Comparison of ENCODE assay signal across 8 cellular contexts in genomic region chr9:98860871-98861293, GRCh38. TPM values are rescaled to one million over a fixed set of nuclear protein-coding genes. Genes with fewer than 3 reads are reported as not detected.
A peak's percentile ranks its signal among the peaks of the same experiment; 100 is the strongest.
DNase-seq lines count a peak whose midpoint lies in the region; ATAC-seq and TF ChIP-seq lines count a peak whose summit lies in the region.

No MANE protein-coding gene starts in this region.

- ATAC-seq in PC-3 (peak; percentile 54), GM18498 (IDR thresholded peaks at IDR 0.05; ENCODE audit: unreplicated experiment) (no peak)

- H2AFZ ChIP-seq in PC-3 (ENCODE audit: low read length) (no peak overlapping the region), fibroblast of lung (ENCODE audit: low read length) (no peak overlapping the region)

- H3K27me3 ChIP-seq in PC-3 (ENCODE audit: low read length) (no peaks in the 10 kb centered on the region), fibroblast of lung (ENCODE audit: control insufficient read depth, insufficient read depth, low read length) (no peaks in the 10 kb centered on the region)

- DNase-seq in G401 (ENCODE audit: low spot score) (peak; percentile 58), PC-3 (peak; percentile 70), fibroblast of lung (ENCODE audit: low read depth in 2 of 2) (peak; percentile 78 to 98), non-pigmented ciliary epithelial cell (ENCODE audit: low read depth) (peak; percentile 52), NCI-H2107 (lab: John Stamatoyannopoulos, UW) (no peak), GM13976 (ENCODE audit: low spot score) (no peak)
- DNase-seq in activated CD4-positive, alpha-beta T cell treated with anti-CD3 and anti-CD28 coated beads, Interleukin-2, amount 10 ng/mL, durations not matched to agents 24 days and 14 days: no peak

- H3K9ac ChIP-seq in PC-3 (ENCODE audit: low read length) (no peak overlapping the region), fibroblast of lung (ENCODE audit: insufficient read depth, low read length) (no peak overlapping the region)

- no peak overlapping the region for H3K27ac Mint-ChIP-seq in activated CD4-positive, alpha-beta T cell treated with anti-CD3 and anti-CD28 coated beads, Interleukin-2, amount 10 ng/mL, durations not matched to agents 24 days and 14 days

- POLR2A ChIA-PET in PC-3 (lab: Charles Lee; ENCODE audit: unreplicated experiment): no interaction called here

- H3K27me3 Mint-ChIP-seq in activated CD4-positive, alpha-beta T cell treated with anti-CD3 and anti-CD28 coated beads, Interleukin-2, amount 10 ng/mL, durations not matched to agents 24 days and 14 days: peaks cover 5% of the 10 kb centered on the region

- in situ Hi-C loops in G401 (cut with HindIII; ENCODE audit: low sequenced_read_pairs): no loop called here
- in situ Hi-C loops in GM13976 (cut with MboI; ENCODE audit: low sequenced_read_pairs, unreplicated experiment): no loop called here

- H3K4me2 ChIP-seq in PC-3 (ENCODE audit: low read length): no peak overlapping the region
- no peak overlapping the region for H3K4me2 ChIP-seq in fibroblast of lung (ENCODE audit: extremely low read depth, insufficient read depth, low read length)

- TF ChIP-seq CTCF in PC-3 (conservative IDR thresholded peaks at IDR 0.05; ENCODE audit: low read depth, low read length) (peak; percentile 57), fibroblast of lung (conservative IDR thresholded peaks at IDR 0.05 in 1 of 2, IDR thresholded peaks at IDR 0.05 in 1 of 2; ENCODE audit: low read depth in 1 of 2, low read length in 2 of 2) (peak; percentile 57 to 66), GM13976 (IDR thresholded peaks at IDR 0.05; ENCODE audit: borderline replicate concordance, control extremely low read depth, extremely low read depth, insufficient read depth, missing control alignments) (no peak)

- no peaks in the 10 kb centered on the region for H3K4me1 Mint-ChIP-seq in activated CD4-positive, alpha-beta T cell treated with anti-CD3 and anti-CD28 coated beads, Interleukin-2, amount 10 ng/mL, durations not matched to agents 24 days and 14 days

- peak overlapping the region; percentile 97 for H3K27ac ChIP-seq in PC-3 (ENCODE audit: low read length)
- peak overlapping the region; percentile 27 for H3K27ac ChIP-seq in fibroblast of lung (ENCODE audit: insufficient read depth, low read length)

- H3K4me3 Mint-ChIP-seq in activated CD4-positive, alpha-beta T cell treated with anti-CD3 and anti-CD28 coated beads, Interleukin-2, amount 10 ng/mL, durations not matched to agents 24 days and 14 days: no peak overlapping the region

- H3K9me3 ChIP-seq in PC-3 (ENCODE audit: low read length) (no peaks in the 10 kb centered on the region), fibroblast of lung (ENCODE audit: control insufficient read depth, insufficient read depth, low read depth, low read length) (no peaks in the 10 kb centered on the region)

- H3K9me3 Mint-ChIP-seq in activated CD4-positive, alpha-beta T cell treated with anti-CD3 and anti-CD28 coated beads, Interleukin-2, amount 10 ng/mL, durations not matched to agents 24 days and 14 days: no peaks in the 10 kb centered on the region

- no peaks in the 10 kb centered on the region for H3K9me2 ChIP-seq in PC-3 (replicated peaks; ENCODE audit: low read length)

- no peaks in the 10 kb centered on the region for H3F3A ChIP-seq in PC-3 (ENCODE audit: low read length, unreplicated experiment)

- intact Hi-C loops in PC-3 (cut with micrococcal nuclease): loop anchor here (1.0 kb wide), 1 partner anchor 138 kb away; no protein-coding TSS in a partner anchor
- intact Hi-C loops in activated CD4-positive, alpha-beta T cell treated with anti-CD3 and anti-CD28 coated beads, Interleukin-2, amount 10 ng/mL, durations not matched to agents 24 days and 14 days (cut with micrococcal nuclease): no loop called here

- no peaks in the 10 kb centered on the region for H3K36me3 ChIP-seq in PC-3 (ENCODE audit: low read depth, low read length)
- no peaks in the 10 kb centered on the region for H3K36me3 ChIP-seq in fibroblast of lung (ENCODE audit: control insufficient read depth, insufficient read depth, low read length)

- BruUV-seq in PC-3 (replicated peaks; lab: Mats Ljungman, UMichigan): no TSS peak

- H3K79me2 ChIP-seq in PC-3 (ENCODE audit: low read length) (no peaks in the 10 kb centered on the region), fibroblast of lung (ENCODE audit: control insufficient read depth, insufficient read depth, low read length) (no peaks in the 10 kb centered on the region)

- H4K20me1 ChIP-seq in PC-3 (ENCODE audit: low read length): no peaks in the 10 kb centered on the region
- no peaks in the 10 kb centered on the region for H4K20me1 ChIP-seq in fibroblast of lung (ENCODE audit: control insufficient read depth, extremely low read depth, insufficient read depth, low read length)

- peaks cover 25% of the 10 kb centered on the region for H3K4me1 ChIP-seq in PC-3 (ENCODE audit: insufficient read depth, low read length)
- H3K4me1 ChIP-seq in fibroblast of lung (ENCODE audit: control insufficient read depth, extremely low read depth, insufficient read depth, low read length): peaks cover 11% of the 10 kb centered on the region

- CTCF ChIA-PET in PC-3 (lab: Charles Lee): interaction anchor here (1.6 to 1.7 kb wide), 2 partner anchors 13 to 138 kb away, joined by 7 to 11 read pairs; no protein-coding TSS in a partner anchor

- H3K36me3 Mint-ChIP-seq in activated CD4-positive, alpha-beta T cell treated with anti-CD3 and anti-CD28 coated beads, Interleukin-2, amount 10 ng/mL, durations not matched to agents 24 days and 14 days (ENCODE audit: low read depth): no peaks in the 10 kb centered on the region

- no peak overlapping the region for H3K4me3 ChIP-seq in PC-3 (ENCODE audit: low read length)
- no peak overlapping the region for H3K4me3 ChIP-seq in fibroblast of lung (replicated peaks in 1 of 4; ENCODE audit: control extremely low read depth in 1 of 4, insufficient read depth in 1 of 4, low read depth in 3 of 4, low read length in 4 of 4)

RNA-seq across cellular contexts. Expression of gene GALNT12, which starts 53.4 kb away (rescaled TPM):
- total RNA-seq in G401 (2014; rRNA removed; shearing (Covaris generic)): 5.6 and 9.5 TPM in 2 replicates
- total RNA-seq in PC-3 (2014; rRNA removed): 14.8 and 24.8 TPM in 2 replicates
- total RNA-seq in fibroblast of lung: 18.2 and 27.2 TPM in 2 replicates
- polyA plus RNA-seq in fibroblast of lung: 9.4 and 16.5 TPM in 2 replicates
- 6.7 and 11.6 TPM in 2 replicates for polyA plus RNA-seq in fibroblast of lung (2012)
- 6.4 and 12.1 TPM in 2 replicates for polyA minus RNA-seq in fibroblast of lung (ENCODE audit: low replicate concordance)
- total RNA-seq in activated CD4-positive, alpha-beta T cell treated with anti-CD3 and anti-CD28 coated beads, Interleukin-2, amount 10 ng/mL, durations not matched to agents 24 days and 14 days: 2.8 and 3.6 TPM in 2 replicates

Comparison
In these comparisons a context has a peak if more than half of its experiments do, and no peak if none do; other contexts are left out.
1. DNase-seq: peak in G401 (single experiment), PC-3 (single experiment), fibroblast of lung (2 of 2) and non-pigmented ciliary epithelial cell (single experiment); none in activated CD4-positive, alpha-beta T cell treated with anti-CD3 and anti-CD28 coated beads, Interleukin-2, amount 10 ng/mL, durations not matched to agents 24 days and 14 days (single experiment), NCI-H2107 (single experiment) and GM13976 (single experiment).